9 cellular contexts compared by ENCODE assay signal in genomic region chrX:138769918-138770317, GRCh38. TPM values are rescaled to one million over a fixed set of nuclear protein-coding genes. Genes with fewer than 3 reads are reported as not detected.
"Had no signal": no experiment of that assay in that cellular context is flagged by ENCODE, and none has a peak within 500 bp of the region (broad histone marks: within the 10 kb centered on the region; RNA-seq: fewer than 3 reads in every experiment).

No MANE protein-coding gene starts in this region.

- ATAC-seq: GM12878 had no signal

- H3K4me3 ChIP-seq: GM12878 had no signal

- FAIRE-seq: G401.6, GM12878, GM12891, GM12892, GM18507, GM19239 had no signal

- DNase-seq: GDM1, GF-D8 had no signal

RNA-seq across cellular contexts. Expression of gene FGF13, which starts 58.4 kb away (rescaled TPM):
- total RNA-seq: G401 had no signal
